Comparison of ENCODE assay signal across 11 cellular contexts in genomic region chr14:105479438-105480164, GRCh38. TPM values are rescaled to one million over a fixed set of nuclear protein-coding genes. Genes with fewer than 3 reads are reported as not detected.
DNase-seq lines count a peak whose midpoint lies in the region; ATAC-seq, FAIRE-seq and TF ChIP-seq lines count a peak whose summit lies in the region.
"Had no signal": no experiment of that assay in that cellular context is flagged by ENCODE, and none has a peak within 500 bp of the region (broad histone marks: within the 10 kb centered on the region; RNA-seq: fewer than 3 reads in every experiment).

No MANE protein-coding gene starts in this region.

- intact Hi-C loops in CD8-positive, alpha-beta T cell (cut with DNase I, micrococcal nuclease), result loop anchor here in 1 of 2 experiments (2.0 to 10.0 kb wide), 2 partner anchors 109 to 415 kb away; partner anchors contain the start of gene GPR132
- intact Hi-C loops in activated T-helper 1 cell treated with anti-CD3 and anti-CD28 coated beads, Interleukin-12 subunit alpha, Interleukin-12 subunit beta, Interleukin-2, Interleukin-4 antibody, amounts not matched to agents 30 ng/mL and 10 ng/mL and 1 ng/mL, durations not matched to agents 14 hours and 24 hours and 36 hours (cut with micrococcal nuclease), result loop anchor here (2.0 to 10.0 kb wide), 3 partner anchors 49 to 535 kb away; partner anchors contain the start of gene BTBD6

- H3K27ac Mint-ChIP-seq in CD8-positive, alpha-beta T cell, result peak overlapping the region; percentile 70
- peak overlapping the region; percentile 12 for H3K27ac Mint-ChIP-seq in activated T-helper 1 cell treated with anti-CD3 and anti-CD28 coated beads, Interleukin-12 subunit alpha, Interleukin-12 subunit beta, Interleukin-2, Interleukin-4 antibody, amounts not matched to agents 30 ng/mL and 10 ng/mL and 1 ng/mL, durations not matched to agents 14 hours and 24 hours and 36 hours
- peak overlapping the region; percentile 43 for H3K27ac Mint-ChIP-seq in mesothelial cell of epicardium

- in situ Hi-C loops in brain microvascular endothelial cell (cut with HindIII; ENCODE audit: low pct_ligation_motif_present, low sequenced_read_pairs), result no loop called here

- H3K4me3 Mint-ChIP-seq in CD8-positive, alpha-beta T cell, result peak overlapping the region; percentile 64
- no peak overlapping the region for H3K4me3 Mint-ChIP-seq in activated T-helper 1 cell treated with anti-CD3 and anti-CD28 coated beads, Interleukin-12 subunit alpha, Interleukin-12 subunit beta, Interleukin-2, Interleukin-4 antibody, amounts not matched to agents 30 ng/mL and 10 ng/mL and 1 ng/mL, durations not matched to agents 14 hours and 24 hours and 36 hours
- H3K4me3 Mint-ChIP-seq in mesothelial cell of epicardium, result peak overlapping the region; percentile 17

- peaks cover 3% of the 10 kb centered on the region for H3K27me3 Mint-ChIP-seq in CD8-positive, alpha-beta T cell (ENCODE audit: low read depth)
- peaks cover 22% of the 10 kb centered on the region for H3K27me3 Mint-ChIP-seq in activated T-helper 1 cell treated with anti-CD3 and anti-CD28 coated beads, Interleukin-12 subunit alpha, Interleukin-12 subunit beta, Interleukin-2, Interleukin-4 antibody, amounts not matched to agents 30 ng/mL and 10 ng/mL and 1 ng/mL, durations not matched to agents 14 hours and 24 hours and 36 hours (ENCODE audit: insufficient read depth)
- peaks cover 44% of the 10 kb centered on the region for H3K27me3 Mint-ChIP-seq in mesothelial cell of epicardium (ENCODE audit: low read depth)

- H3K4me1 Mint-ChIP-seq in CD8-positive, alpha-beta T cell (ENCODE audit: low read depth), result peaks cover 48% of the 10 kb centered on the region
- peaks cover 22% of the 10 kb centered on the region for H3K4me1 Mint-ChIP-seq in activated T-helper 1 cell treated with anti-CD3 and anti-CD28 coated beads, Interleukin-12 subunit alpha, Interleukin-12 subunit beta, Interleukin-2, Interleukin-4 antibody, amounts not matched to agents 30 ng/mL and 10 ng/mL and 1 ng/mL, durations not matched to agents 14 hours and 24 hours and 36 hours (ENCODE audit: low read depth)
- H3K4me1 Mint-ChIP-seq in mesothelial cell of epicardium, result peaks cover 42% of the 10 kb centered on the region

- H3K9me3 ChIP-seq in A549, result no peaks in the 10 kb centered on the region
- no peaks in the 10 kb centered on the region for H3K9me3 ChIP-seq in CD8-positive, alpha-beta T cell (ENCODE audit: low read length)

- no peak for ATAC-seq in A549
- ATAC-seq in CD8-positive, alpha-beta T cell, result no peak
- no peak for ATAC-seq in HG03442 (IDR thresholded peaks at IDR 0.05; ENCODE audit: unreplicated experiment)
- ATAC-seq: left colon had no signal

- no peak for TF ChIP-seq POLR2A in A549 (IDR thresholded peaks at IDR 0.05; ENCODE audit: low read length)

- no peaks in the 10 kb centered on the region for H3K36me3 ChIP-seq in CD8-positive, alpha-beta T cell (ENCODE audit: insufficient read depth, low read length)
- H3K36me3 ChIP-seq in brain microvascular endothelial cell (replicated peaks), result no peaks in the 10 kb centered on the region

- H3K27me3 ChIP-seq in CD8-positive, alpha-beta T cell (ENCODE audit: insufficient read depth, low read length), result no peaks in the 10 kb centered on the region
- no peaks in the 10 kb centered on the region for H3K27me3 ChIP-seq in brain microvascular endothelial cell (replicated peaks)

- peaks cover 83% of the 10 kb centered on the region for H3K4me1 ChIP-seq in A549
- peaks cover 86% of the 10 kb centered on the region for H3K4me1 ChIP-seq in CD8-positive, alpha-beta T cell (ENCODE audit: insufficient read depth, low read length)

- H3K4me3 ChIP-seq in A549 (no peak overlapping the region), brain microvascular endothelial cell (ENCODE audit: low read depth, low read length) (no peak overlapping the region)
- H3K4me3 ChIP-seq in CD8-positive, alpha-beta T cell (ENCODE audit: low read depth, low read length), result no peak overlapping the region

- no peaks in the 10 kb centered on the region for H3K9me3 Mint-ChIP-seq in CD8-positive, alpha-beta T cell
- H3K9me3 Mint-ChIP-seq in activated T-helper 1 cell treated with anti-CD3 and anti-CD28 coated beads, Interleukin-12 subunit alpha, Interleukin-12 subunit beta, Interleukin-2, Interleukin-4 antibody, amounts not matched to agents 30 ng/mL and 10 ng/mL and 1 ng/mL, durations not matched to agents 14 hours and 24 hours and 36 hours, result no peaks in the 10 kb centered on the region
- H3K9me3 Mint-ChIP-seq in mesothelial cell of epicardium, result no peaks in the 10 kb centered on the region

- WGBS in A549 (ENCODE audit: missing lambda C conversion rate), result 61% methylated on average over 21 of the region's 34 CpGs

- peak overlapping the region; percentile 99; the same call in 2 of the 3 replicates for H3K4me2 ChIP-seq in A549

- DNase-seq in A549 (ENCODE audit: low read depth in 1 of 2, low spot score in 1 of 2), result no peak
- no peak for DNase-seq in CD8-positive, alpha-beta T cell
- DNase-seq in activated T-helper 1 cell treated with anti-CD3 and anti-CD28 coated beads, Interleukin-12 subunit alpha, Interleukin-12 subunit beta, Interleukin-2, Interleukin-4 antibody, amounts not matched to agents 30 ng/mL and 10 ng/mL and 1 ng/mL, durations not matched to agents 14 hours and 24 hours and 36 hours (ENCODE audit: low spot score), result no peak
- DNase-seq in mesothelial cell of epicardium (ENCODE audit: low spot score in 2 of 2, unreplicated experiment in 2 of 2), result no peak
- no peak for DNase-seq in brain microvascular endothelial cell
- no peak for DNase-seq in GM20000 (ENCODE audit: low spot score)
- DNase-seq in SHP77 treated with DMSO at 0.1 percent for 48 hours (lab: John Stamatoyannopoulos, UW), result no peak
- DNase-seq: NCI-H510A had no signal

- POLR2A ChIA-PET in A549 (lab: Yijun Ruan, JAX), result no interaction called here
- POLR2A ChIA-PET in CD8-positive, alpha-beta T cell (lab: Charles Lee), result interaction anchor here (2.0 kb wide), 1 partner anchor 11 kb away, joined by 8 read pairs; no protein-coding TSS in a partner anchor

- CTCF ChIA-PET in A549 (lab: Yijun Ruan, JAX), result interaction anchor here (1.0 to 8.1 kb wide), 7 partner anchors 10 to 49 kb away, joined by 3 to 132 read pairs (median 24); partner anchors contain the start of gene TEDC1
- CTCF ChIA-PET in CD8-positive, alpha-beta T cell (lab: Charles Lee), result interaction anchor here (0.9 kb wide), 1 partner anchor 11 kb away, joined by 4 read pairs; no protein-coding TSS in a partner anchor

- no peak for TF ChIP-seq EP300 in A549 (IDR thresholded peaks at IDR 0.05)

- no peak for TF ChIP-seq CTCF in A549 (IDR thresholded peaks at IDR 0.05)
- TF ChIP-seq CTCF in CD8-positive, alpha-beta T cell (IDR thresholded peaks at IDR 0.05), result no peak
- TF ChIP-seq CTCF in mesothelial cell of epicardium (IDR thresholded peaks at IDR 0.05; ENCODE audit: unreplicated experiment), result no peak
- TF ChIP-seq CTCF in brain microvascular endothelial cell (IDR thresholded peaks at IDR 0.05; ENCODE audit: low read depth, low read length, missing control alignments), result no peak
- no peak for TF ChIP-seq CTCF in GM20000 (IDR thresholded peaks at IDR 0.05; ENCODE audit: extremely low read depth, missing control alignments)

- TF ChIP-seq RAD21 in A549 (conservative IDR thresholded peaks at IDR 0.05 in 1 of 2, IDR thresholded peaks at IDR 0.05 in 1 of 2), result no peak

- H3K27ac ChIP-seq in A549 (peak overlapping the region; percentile 99 to 100; a peak in 4 of 6 replicates), brain microvascular endothelial cell (no peak overlapping the region)
- H3K27ac ChIP-seq in CD8-positive, alpha-beta T cell (ENCODE audit: low read depth, low read length), result peak overlapping the region; percentile 98

- FAIRE-seq in A549 (lab: Jason Lieb, UNC), result no peak
- FAIRE-seq: bronchial epithelial cell had no signal

- no peaks in the 10 kb centered on the region for H3K36me3 Mint-ChIP-seq in CD8-positive, alpha-beta T cell
- peaks cover 2% of the 10 kb centered on the region for H3K36me3 Mint-ChIP-seq in activated T-helper 1 cell treated with anti-CD3 and anti-CD28 coated beads, Interleukin-12 subunit alpha, Interleukin-12 subunit beta, Interleukin-2, Interleukin-4 antibody, amounts not matched to agents 30 ng/mL and 10 ng/mL and 1 ng/mL, durations not matched to agents 14 hours and 24 hours and 36 hours (ENCODE audit: low read depth)
- H3K36me3 Mint-ChIP-seq in mesothelial cell of epicardium, result no peaks in the 10 kb centered on the region

RNA-seq across cellular contexts. Expression of gene CRIP2, which starts 5.0 kb away (rescaled TPM):
- 36.2 and 41.0 TPM in 2 replicates for polyA plus RNA-seq in A549 (2011; rRNA removed)
- polyA plus RNA-seq in A549 (2012; cell fraction: cytosol; rRNA removed), result 192 and 210 TPM in 2 replicates
- 220 and 295 TPM in 2 replicates for polyA plus RNA-seq in A549 (2012; cell fraction: nucleus; rRNA removed)
- 55.6 to 68.4 TPM (median 67.3 TPM) in 3 replicates for polyA plus RNA-seq in A549 (2017; fragmentation: RNase III; extraction: RNeasy Plus Mini Kit Qiagen cat#74134 plus additional on column Dnase treatment)
- 8.9 and 14.4 TPM in 2 replicates for polyA minus RNA-seq in A549 (2011; rRNA and poly(A)+ RNA removed)
- 10 to 100 TPM; 17.1 to 20.7 TPM for total RNA-seq in CD8-positive, alpha-beta T cell
- total RNA-seq in activated T-helper 1 cell treated with anti-CD3 and anti-CD28 coated beads, Interleukin-12 subunit alpha, Interleukin-12 subunit beta, Interleukin-2, Interleukin-4 antibody, amounts not matched to agents 30 ng/mL and 10 ng/mL and 1 ng/mL, durations not matched to agents 14 hours and 24 hours and 36 hours, result not detected in 2 replicates
- total RNA-seq in mesothelial cell of epicardium, result 19.2 to 20.9 TPM (median 19.4 TPM) in 3 replicates

RNA-seq across cellular contexts. Expression of gene CRIP1, which starts 7.1 kb away (rescaled TPM):
- polyA plus RNA-seq in A549 (2011; rRNA removed), result 196 and 280 TPM in 2 replicates
- 1,772 and 1,826 TPM in 2 replicates for polyA plus RNA-seq in A549 (2012; cell fraction: cytosol; rRNA removed)
- 674 and 890 TPM in 2 replicates for polyA plus RNA-seq in A549 (2012; cell fraction: nucleus; rRNA removed)
- polyA plus RNA-seq in A549 (2017; fragmentation: RNase III; extraction: RNeasy Plus Mini Kit Qiagen cat#74134 plus additional on column Dnase treatment), result 837 to 1,023 TPM (median 999 TPM) in 3 replicates
- 60.5 and 132 TPM in 2 replicates for polyA minus RNA-seq in A549 (2011; rRNA and poly(A)+ RNA removed)
- total RNA-seq in CD8-positive, alpha-beta T cell, result 100 to 1,000 TPM; 111 to 115 TPM
- total RNA-seq in activated T-helper 1 cell treated with anti-CD3 and anti-CD28 coated beads, Interleukin-12 subunit alpha, Interleukin-12 subunit beta, Interleukin-2, Interleukin-4 antibody, amounts not matched to agents 30 ng/mL and 10 ng/mL and 1 ng/mL, durations not matched to agents 14 hours and 24 hours and 36 hours, result 97.1 and 103 TPM in 2 replicates
- 17.1 to 28.2 TPM (median 26.6 TPM) in 3 replicates for total RNA-seq in mesothelial cell of epicardium
- total RNA-seq: bronchial epithelial cell had no signal

RNA-seq across cellular contexts. Expression of gene TEDC1, which starts 11.4 kb away (rescaled TPM):
- 12.7 and 13.4 TPM in 2 replicates for polyA plus RNA-seq in A549 (2011; rRNA removed)
- polyA plus RNA-seq in A549 (2012; cell fraction: cytosol; rRNA removed), result 58.9 and 70.0 TPM in 2 replicates
- 139 and 189 TPM in 2 replicates for polyA plus RNA-seq in A549 (2012; cell fraction: nucleus; rRNA removed)
- 35.1 to 39.6 TPM (median 37.5 TPM) in 3 replicates for polyA plus RNA-seq in A549 (2017; fragmentation: RNase III; extraction: RNeasy Plus Mini Kit Qiagen cat#74134 plus additional on column Dnase treatment)
- polyA minus RNA-seq in A549 (2011; rRNA and poly(A)+ RNA removed), result 5.5 and 9.7 TPM in 2 replicates
- 10 to 100 TPM; 55.3 to 58.5 TPM for total RNA-seq in CD8-positive, alpha-beta T cell
- total RNA-seq in activated T-helper 1 cell treated with anti-CD3 and anti-CD28 coated beads, Interleukin-12 subunit alpha, Interleukin-12 subunit beta, Interleukin-2, Interleukin-4 antibody, amounts not matched to agents 30 ng/mL and 10 ng/mL and 1 ng/mL, durations not matched to agents 14 hours and 24 hours and 36 hours, result 44.5 and 46.1 TPM in 2 replicates
- 13.4 to 14.9 TPM (median 13.6 TPM) in 3 replicates for total RNA-seq in mesothelial cell of epicardium

RNA-seq across cellular contexts. Expression of gene TMEM121, which starts 46.8 kb away (rescaled TPM):
- polyA plus RNA-seq in A549 (2011; rRNA removed), result 2.3 and 2.4 TPM in 2 replicates
- polyA plus RNA-seq in A549 (2012; cell fraction: cytosol; rRNA removed), result 9.5 and 17.3 TPM in 2 replicates
- polyA plus RNA-seq in A549 (2012; cell fraction: nucleus; rRNA removed), result 10.8 and 20.0 TPM in 2 replicates
- 4.3 to 5.7 TPM (median 5.6 TPM) in 3 replicates for polyA plus RNA-seq in A549 (2017; fragmentation: RNase III; extraction: RNeasy Plus Mini Kit Qiagen cat#74134 plus additional on column Dnase treatment)
- 0.74 and 1.4 TPM in 2 replicates for polyA minus RNA-seq in A549 (2011; rRNA and poly(A)+ RNA removed)
- total RNA-seq in CD8-positive, alpha-beta T cell, result 1 to 10 TPM; 2.8 to 3.4 TPM
- total RNA-seq in activated T-helper 1 cell treated with anti-CD3 and anti-CD28 coated beads, Interleukin-12 subunit alpha, Interleukin-12 subunit beta, Interleukin-2, Interleukin-4 antibody, amounts not matched to agents 30 ng/mL and 10 ng/mL and 1 ng/mL, durations not matched to agents 14 hours and 24 hours and 36 hours, result 9.9 and 11.7 TPM in 2 replicates
- total RNA-seq in mesothelial cell of epicardium, result 4.3 to 6.0 TPM (median 5.6 TPM) in 3 replicates

RNA-seq across cellular contexts. Expression of gene MTA1, which starts 60.0 kb away (rescaled TPM):
- polyA plus RNA-seq in A549 (2011; rRNA removed), result 46.8 and 52.7 TPM in 2 replicates
- polyA plus RNA-seq in A549 (2012; cell fraction: cytosol; rRNA removed), result 105 and 111 TPM in 2 replicates
- polyA plus RNA-seq in A549 (2012; cell fraction: nucleus; rRNA removed), result 523 and 668 TPM in 2 replicates
- polyA plus RNA-seq in A549 (2017; fragmentation: RNase III; extraction: RNeasy Plus Mini Kit Qiagen cat#74134 plus additional on column Dnase treatment), result 80.7 to 89.8 TPM (median 86.7 TPM) in 3 replicates
- 42.6 and 67.3 TPM in 2 replicates for polyA minus RNA-seq in A549 (2011; rRNA and poly(A)+ RNA removed)
- 10 to 100 TPM; 75.8 to 90.1 TPM for total RNA-seq in CD8-positive, alpha-beta T cell
- total RNA-seq in activated T-helper 1 cell treated with anti-CD3 and anti-CD28 coated beads, Interleukin-12 subunit alpha, Interleukin-12 subunit beta, Interleukin-2, Interleukin-4 antibody, amounts not matched to agents 30 ng/mL and 10 ng/mL and 1 ng/mL, durations not matched to agents 14 hours and 24 hours and 36 hours, result 173 and 181 TPM in 2 replicates
- 256 to 261 TPM (median 259 TPM) in 3 replicates for total RNA-seq in mesothelial cell of epicardium

Comparison
In these comparisons a context has a peak if more than half of its experiments do, and no peak if none do; other contexts are left out.
1. H3K27ac Mint-ChIP-seq: peak in every context shown above with its lines; median percentile 70 in CD8-positive, alpha-beta T cell; 43 in mesothelial cell of epicardium; 12 in activated T-helper 1 cell treated with anti-CD3 and anti-CD28 coated beads, Interleukin-12 subunit alpha, Interleukin-12 subunit beta, Interleukin-2, Interleukin-4 antibody, amounts not matched to agents 30 ng/mL and 10 ng/mL and 1 ng/mL, durations not matched to agents 14 hours and 24 hours and 36 hours.
2. RNA of gene CRIP2, which starts 5.0 kb away (total RNA-seq): 17.1 to 20.7 TPM in CD8-positive, alpha-beta T cell and 19.2 to 20.9 TPM in mesothelial cell of epicardium; not detected in activated T-helper 1 cell treated with anti-CD3 and anti-CD28 coated beads, Interleukin-12 subunit alpha, Interleukin-12 subunit beta, Interleukin-2, Interleukin-4 antibody, amounts not matched to agents 30 ng/mL and 10 ng/mL and 1 ng/mL, durations not matched to agents 14 hours and 24 hours and 36 hours; every median in the first group is over 10 times any median in the second.